1 cellular context compared by ENCODE assay signal in the genomic region with DNA sequence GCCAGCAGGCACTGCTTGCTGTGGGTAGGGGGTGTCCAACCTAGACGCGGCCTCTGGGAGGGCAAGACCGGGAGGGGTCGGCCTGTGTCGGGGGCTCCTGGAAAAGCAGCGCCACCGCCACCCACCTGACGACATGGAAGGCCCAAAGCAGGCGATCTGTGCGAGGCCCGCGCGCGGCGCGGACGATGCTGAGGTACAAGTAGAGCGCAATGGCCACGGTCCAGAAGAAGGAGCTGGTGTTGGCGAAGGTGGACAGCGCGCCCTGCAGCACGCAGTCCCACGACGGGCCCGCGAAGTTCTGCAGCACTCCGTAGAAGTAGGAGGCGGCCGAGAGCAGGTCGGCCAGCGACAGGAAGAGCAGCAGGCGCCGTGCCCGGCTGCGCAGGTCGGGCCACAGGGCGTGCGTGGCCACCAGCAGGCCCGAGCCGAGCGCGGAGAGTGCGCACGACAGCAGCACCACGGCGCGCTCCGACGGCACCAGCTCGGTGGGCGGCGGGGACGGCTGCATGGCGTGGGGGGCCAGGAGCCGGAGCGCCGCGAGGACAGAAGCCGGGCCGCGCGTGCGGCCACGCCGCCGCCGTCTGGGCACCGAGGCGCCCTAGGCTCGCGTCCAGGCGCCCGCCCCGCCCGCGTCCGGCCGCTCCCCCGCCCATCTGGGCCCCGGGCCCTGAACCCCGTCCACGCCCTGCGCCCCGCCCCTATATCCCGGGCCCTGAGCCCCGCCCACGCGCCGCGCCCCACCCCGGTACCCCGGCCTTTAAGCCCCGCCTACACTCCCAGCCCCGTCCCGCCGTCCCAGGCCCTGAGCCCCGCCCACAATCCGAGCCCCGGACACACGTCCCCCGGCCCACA.
TF ChIP-seq lines count a peak whose summit lies in the region.

A gene with protein sequence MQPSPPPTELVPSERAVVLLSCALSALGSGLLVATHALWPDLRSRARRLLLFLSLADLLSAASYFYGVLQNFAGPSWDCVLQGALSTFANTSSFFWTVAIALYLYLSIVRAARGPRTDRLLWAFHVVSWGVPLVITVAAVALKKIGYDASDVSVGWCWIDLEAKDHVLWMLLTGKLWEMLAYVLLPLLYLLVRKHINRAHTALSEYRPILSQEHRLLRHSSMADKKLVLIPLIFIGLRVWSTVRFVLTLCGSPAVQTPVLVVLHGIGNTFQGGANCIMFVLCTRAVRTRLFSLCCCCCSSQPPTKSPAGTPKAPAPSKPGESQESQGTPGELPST (minus strand): TSS at position 583 of the 852 bp plus-strand sequence. CDS start 75 bp downstream, at position 508.

TF ChIP-seq in GM12878, 131 proteins besides CTCF, POLR2A, EP300 and RAD21 (continued from another document and continues in another):
- TF ChIP-seq TCF3 (IDR thresholded peaks at IDR 0.05; ENCODE audit: borderline replicate concordance, insufficient read depth, low read depth, low read length) (0 out of 2 replicates have a peak, but pooled peaks have one; percentile 32), HDGF (IDR thresholded peaks at IDR 0.05) (no peak), SRF (IDR thresholded peaks at IDR 0.05; ENCODE audit: low read depth in 2 of 2, low read length in 2 of 2) (no peak), MTA3 (IDR thresholded peaks at IDR 0.05; ENCODE audit: borderline replicate concordance, low read length) (no peak), CBFB (IDR thresholded peaks at IDR 0.05; ENCODE audit: low read depth) (no peak), SPI1 (IDR thresholded peaks at IDR 0.05; ENCODE audit: borderline replicate concordance, insufficient read depth, low read depth, low read length) (no peak), BACH1 (IDR thresholded peaks at IDR 0.05; ENCODE audit: borderline replicate concordance) (peak; percentile 67), SMAD1 (IDR thresholded peaks at IDR 0.05; ENCODE audit: low read depth, partially characterized antibody) (no peak), HDAC6 (IDR thresholded peaks at IDR 0.05; ENCODE audit: unreplicated experiment) (peak; percentile 88), LARP7 (IDR thresholded peaks at IDR 0.05) (peak; percentile 97), ESRRA (IDR thresholded peaks at IDR 0.05; ENCODE audit: low read length) (no peak), BMI1 (IDR thresholded peaks at IDR 0.05; ENCODE audit: borderline replicate concordance) (no peak), KLF5 (IDR thresholded peaks at IDR 0.05; ENCODE audit: partially characterized antibody) (peak; percentile 42), MXI1 (IDR thresholded peaks at IDR 0.05; ENCODE audit: low read depth, low read length) (no peak; the same call in 1 of the 2 replicates), RBBP5 (conservative IDR thresholded peaks at IDR 0.05) (no peak), SIX5 (IDR thresholded peaks at IDR 0.05; ENCODE audit: low read depth, low read length, severe bottlenecking) (no peak), RCOR1 (conservative IDR thresholded peaks at IDR 0.05; ENCODE audit: low read depth, low read length) (no peak), SMARCA5 (IDR thresholded peaks at IDR 0.05) (peak; percentile 93), ASH2L (IDR thresholded peaks at IDR 0.05; ENCODE audit: borderline replicate concordance, low read depth) (no peak), MYC (IDR thresholded peaks at IDR 0.05; ENCODE audit: insufficient read depth, insufficient read length, insufficient replicate concordance, low read length, severe bottlenecking) (no peak), POU2F2 (IDR thresholded peaks at IDR 0.05; ENCODE audit: borderline replicate concordance, low read depth, low read length) (no peak), RFX5 (IDR thresholded peaks at IDR 0.05; ENCODE audit: low read depth, low read length) (no peak), FOS (IDR thresholded peaks at IDR 0.05; ENCODE audit: borderline replicate concordance, extremely low read depth, insufficient read length) (no peak), MTA2 (IDR thresholded peaks at IDR 0.05; ENCODE audit: low read depth) (no peak), DPF2 (IDR thresholded peaks at IDR 0.05) (peak; percentile 86)
- TF ChIP-seq, protein P1, sequence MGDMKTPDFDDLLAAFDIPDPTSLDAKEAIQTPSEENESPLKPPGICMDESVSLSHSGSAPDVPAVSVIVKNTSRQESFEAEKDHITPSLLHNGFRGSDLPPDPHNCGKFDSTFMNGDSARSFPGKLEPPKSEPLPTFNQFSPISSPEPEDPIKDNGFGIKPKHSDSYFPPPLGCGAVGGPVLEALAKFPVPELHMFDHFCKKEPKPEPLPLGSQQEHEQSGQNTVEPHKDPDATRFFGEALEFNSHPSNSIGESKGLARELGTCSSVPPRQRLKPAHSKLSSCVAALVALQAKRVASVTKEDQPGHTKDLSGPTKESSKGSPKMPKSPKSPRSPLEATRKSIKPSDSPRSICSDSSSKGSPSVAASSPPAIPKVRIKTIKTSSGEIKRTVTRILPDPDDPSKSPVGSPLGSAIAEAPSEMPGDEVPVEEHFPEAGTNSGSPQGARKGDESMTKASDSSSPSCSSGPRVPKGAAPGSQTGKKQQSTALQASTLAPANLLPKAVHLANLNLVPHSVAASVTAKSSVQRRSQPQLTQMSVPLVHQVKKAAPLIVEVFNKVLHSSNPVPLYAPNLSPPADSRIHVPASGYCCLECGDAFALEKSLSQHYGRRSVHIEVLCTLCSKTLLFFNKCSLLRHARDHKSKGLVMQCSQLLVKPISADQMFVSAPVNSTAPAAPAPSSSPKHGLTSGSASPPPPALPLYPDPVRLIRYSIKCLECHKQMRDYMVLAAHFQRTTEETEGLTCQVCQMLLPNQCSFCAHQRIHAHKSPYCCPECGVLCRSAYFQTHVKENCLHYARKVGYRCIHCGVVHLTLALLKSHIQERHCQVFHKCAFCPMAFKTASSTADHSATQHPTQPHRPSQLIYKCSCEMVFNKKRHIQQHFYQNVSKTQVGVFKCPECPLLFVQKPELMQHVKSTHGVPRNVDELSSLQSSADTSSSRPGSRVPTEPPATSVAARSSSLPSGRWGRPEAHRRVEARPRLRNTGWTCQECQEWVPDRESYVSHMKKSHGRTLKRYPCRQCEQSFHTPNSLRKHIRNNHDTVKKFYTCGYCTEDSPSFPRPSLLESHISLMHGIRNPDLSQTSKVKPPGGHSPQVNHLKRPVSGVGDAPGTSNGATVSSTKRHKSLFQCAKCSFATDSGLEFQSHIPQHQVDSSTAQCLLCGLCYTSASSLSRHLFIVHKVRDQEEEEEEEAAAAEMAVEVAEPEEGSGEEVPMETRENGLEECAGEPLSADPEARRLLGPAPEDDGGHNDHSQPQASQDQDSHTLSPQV (IDR thresholded peaks at IDR 0.05), result no peak
- TF ChIP-seq, protein P2, sequence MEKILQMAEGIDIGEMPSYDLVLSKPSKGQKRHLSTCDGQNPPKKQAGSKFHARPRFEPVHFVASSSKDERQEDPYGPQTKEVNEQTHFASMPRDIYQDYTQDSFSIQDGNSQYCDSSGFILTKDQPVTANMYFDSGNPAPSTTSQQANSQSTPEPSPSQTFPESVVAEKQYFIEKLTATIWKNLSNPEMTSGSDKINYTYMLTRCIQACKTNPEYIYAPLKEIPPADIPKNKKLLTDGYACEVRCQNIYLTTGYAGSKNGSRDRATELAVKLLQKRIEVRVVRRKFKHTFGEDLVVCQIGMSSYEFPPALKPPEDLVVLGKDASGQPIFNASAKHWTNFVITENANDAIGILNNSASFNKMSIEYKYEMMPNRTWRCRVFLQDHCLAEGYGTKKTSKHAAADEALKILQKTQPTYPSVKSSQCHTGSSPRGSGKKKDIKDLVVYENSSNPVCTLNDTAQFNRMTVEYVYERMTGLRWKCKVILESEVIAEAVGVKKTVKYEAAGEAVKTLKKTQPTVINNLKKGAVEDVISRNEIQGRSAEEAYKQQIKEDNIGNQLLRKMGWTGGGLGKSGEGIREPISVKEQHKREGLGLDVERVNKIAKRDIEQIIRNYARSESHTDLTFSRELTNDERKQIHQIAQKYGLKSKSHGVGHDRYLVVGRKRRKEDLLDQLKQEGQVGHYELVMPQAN (conservative IDR thresholded peaks at IDR 0.05), result peak; percentile 81
- TF ChIP-seq, protein P3, sequence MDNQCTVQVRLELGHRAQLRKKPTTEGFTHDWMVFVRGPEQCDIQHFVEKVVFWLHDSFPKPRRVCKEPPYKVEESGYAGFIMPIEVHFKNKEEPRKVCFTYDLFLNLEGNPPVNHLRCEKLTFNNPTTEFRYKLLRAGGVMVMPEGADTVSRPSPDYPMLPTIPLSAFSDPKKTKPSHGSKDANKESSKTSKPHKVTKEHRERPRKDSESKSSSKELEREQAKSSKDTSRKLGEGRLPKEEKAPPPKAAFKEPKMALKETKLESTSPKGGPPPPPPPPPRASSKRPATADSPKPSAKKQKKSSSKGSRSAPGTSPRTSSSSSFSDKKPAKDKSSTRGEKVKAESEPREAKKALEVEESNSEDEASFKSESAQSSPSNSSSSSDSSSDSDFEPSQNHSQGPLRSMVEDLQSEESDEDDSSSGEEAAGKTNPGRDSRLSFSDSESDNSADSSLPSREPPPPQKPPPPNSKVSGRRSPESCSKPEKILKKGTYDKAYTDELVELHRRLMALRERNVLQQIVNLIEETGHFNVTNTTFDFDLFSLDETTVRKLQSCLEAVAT (IDR thresholded peaks at IDR 0.05), result 0 out of 2 replicates have a peak, but pooled peaks have one; percentile 5
- TF ChIP-seq, protein P4, sequence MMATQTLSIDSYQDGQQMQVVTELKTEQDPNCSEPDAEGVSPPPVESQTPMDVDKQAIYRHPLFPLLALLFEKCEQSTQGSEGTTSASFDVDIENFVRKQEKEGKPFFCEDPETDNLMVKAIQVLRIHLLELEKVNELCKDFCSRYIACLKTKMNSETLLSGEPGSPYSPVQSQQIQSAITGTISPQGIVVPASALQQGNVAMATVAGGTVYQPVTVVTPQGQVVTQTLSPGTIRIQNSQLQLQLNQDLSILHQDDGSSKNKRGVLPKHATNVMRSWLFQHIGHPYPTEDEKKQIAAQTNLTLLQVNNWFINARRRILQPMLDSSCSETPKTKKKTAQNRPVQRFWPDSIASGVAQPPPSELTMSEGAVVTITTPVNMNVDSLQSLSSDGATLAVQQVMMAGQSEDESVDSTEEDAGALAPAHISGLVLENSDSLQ (IDR thresholded peaks at IDR 0.05), result 0 out of 2 replicates have a peak, but pooled peaks have one; percentile 13
- TF ChIP-seq, protein P5, sequence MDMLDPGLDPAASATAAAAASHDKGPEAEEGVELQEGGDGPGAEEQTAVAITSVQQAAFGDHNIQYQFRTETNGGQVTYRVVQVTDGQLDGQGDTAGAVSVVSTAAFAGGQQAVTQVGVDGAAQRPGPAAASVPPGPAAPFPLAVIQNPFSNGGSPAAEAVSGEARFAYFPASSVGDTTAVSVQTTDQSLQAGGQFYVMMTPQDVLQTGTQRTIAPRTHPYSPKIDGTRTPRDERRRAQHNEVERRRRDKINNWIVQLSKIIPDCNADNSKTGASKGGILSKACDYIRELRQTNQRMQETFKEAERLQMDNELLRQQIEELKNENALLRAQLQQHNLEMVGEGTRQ (IDR thresholded peaks at IDR 0.05; ENCODE audit: borderline replicate concordance, low read depth, low read length), result no peak
- TF ChIP-seq, protein P6, sequence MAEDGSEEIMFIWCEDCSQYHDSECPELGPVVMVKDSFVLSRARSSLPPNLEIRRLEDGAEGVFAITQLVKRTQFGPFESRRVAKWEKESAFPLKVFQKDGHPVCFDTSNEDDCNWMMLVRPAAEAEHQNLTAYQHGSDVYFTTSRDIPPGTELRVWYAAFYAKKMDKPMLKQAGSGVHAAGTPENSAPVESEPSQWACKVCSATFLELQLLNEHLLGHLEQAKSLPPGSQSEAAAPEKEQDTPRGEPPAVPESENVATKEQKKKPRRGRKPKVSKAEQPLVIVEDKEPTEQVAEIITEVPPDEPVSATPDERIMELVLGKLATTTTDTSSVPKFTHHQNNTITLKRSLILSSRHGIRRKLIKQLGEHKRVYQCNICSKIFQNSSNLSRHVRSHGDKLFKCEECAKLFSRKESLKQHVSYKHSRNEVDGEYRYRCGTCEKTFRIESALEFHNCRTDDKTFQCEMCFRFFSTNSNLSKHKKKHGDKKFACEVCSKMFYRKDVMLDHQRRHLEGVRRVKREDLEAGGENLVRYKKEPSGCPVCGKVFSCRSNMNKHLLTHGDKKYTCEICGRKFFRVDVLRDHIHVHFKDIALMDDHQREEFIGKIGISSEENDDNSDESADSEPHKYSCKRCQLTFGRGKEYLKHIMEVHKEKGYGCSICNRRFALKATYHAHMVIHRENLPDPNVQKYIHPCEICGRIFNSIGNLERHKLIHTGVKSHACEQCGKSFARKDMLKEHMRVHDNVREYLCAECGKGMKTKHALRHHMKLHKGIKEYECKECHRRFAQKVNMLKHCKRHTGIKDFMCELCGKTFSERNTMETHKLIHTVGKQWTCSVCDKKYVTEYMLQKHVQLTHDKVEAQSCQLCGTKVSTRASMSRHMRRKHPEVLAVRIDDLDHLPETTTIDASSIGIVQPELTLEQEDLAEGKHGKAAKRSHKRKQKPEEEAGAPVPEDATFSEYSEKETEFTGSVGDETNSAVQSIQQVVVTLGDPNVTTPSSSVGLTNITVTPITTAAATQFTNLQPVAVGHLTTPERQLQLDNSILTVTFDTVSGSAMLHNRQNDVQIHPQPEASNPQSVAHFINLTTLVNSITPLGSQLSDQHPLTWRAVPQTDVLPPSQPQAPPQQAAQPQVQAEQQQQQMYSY (CRISPR knock-in tag; IDR thresholded peaks at IDR 0.05), result no peak
- TF ChIP-seq, protein P7, sequence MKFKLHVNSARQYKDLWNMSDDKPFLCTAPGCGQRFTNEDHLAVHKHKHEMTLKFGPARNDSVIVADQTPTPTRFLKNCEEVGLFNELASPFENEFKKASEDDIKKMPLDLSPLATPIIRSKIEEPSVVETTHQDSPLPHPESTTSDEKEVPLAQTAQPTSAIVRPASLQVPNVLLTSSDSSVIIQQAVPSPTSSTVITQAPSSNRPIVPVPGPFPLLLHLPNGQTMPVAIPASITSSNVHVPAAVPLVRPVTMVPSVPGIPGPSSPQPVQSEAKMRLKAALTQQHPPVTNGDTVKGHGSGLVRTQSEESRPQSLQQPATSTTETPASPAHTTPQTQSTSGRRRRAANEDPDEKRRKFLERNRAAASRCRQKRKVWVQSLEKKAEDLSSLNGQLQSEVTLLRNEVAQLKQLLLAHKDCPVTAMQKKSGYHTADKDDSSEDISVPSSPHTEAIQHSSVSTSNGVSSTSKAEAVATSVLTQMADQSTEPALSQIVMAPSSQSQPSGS (IDR thresholded peaks at IDR 0.05; ENCODE audit: low read length), result no peak
- TF ChIP-seq, protein P8, sequence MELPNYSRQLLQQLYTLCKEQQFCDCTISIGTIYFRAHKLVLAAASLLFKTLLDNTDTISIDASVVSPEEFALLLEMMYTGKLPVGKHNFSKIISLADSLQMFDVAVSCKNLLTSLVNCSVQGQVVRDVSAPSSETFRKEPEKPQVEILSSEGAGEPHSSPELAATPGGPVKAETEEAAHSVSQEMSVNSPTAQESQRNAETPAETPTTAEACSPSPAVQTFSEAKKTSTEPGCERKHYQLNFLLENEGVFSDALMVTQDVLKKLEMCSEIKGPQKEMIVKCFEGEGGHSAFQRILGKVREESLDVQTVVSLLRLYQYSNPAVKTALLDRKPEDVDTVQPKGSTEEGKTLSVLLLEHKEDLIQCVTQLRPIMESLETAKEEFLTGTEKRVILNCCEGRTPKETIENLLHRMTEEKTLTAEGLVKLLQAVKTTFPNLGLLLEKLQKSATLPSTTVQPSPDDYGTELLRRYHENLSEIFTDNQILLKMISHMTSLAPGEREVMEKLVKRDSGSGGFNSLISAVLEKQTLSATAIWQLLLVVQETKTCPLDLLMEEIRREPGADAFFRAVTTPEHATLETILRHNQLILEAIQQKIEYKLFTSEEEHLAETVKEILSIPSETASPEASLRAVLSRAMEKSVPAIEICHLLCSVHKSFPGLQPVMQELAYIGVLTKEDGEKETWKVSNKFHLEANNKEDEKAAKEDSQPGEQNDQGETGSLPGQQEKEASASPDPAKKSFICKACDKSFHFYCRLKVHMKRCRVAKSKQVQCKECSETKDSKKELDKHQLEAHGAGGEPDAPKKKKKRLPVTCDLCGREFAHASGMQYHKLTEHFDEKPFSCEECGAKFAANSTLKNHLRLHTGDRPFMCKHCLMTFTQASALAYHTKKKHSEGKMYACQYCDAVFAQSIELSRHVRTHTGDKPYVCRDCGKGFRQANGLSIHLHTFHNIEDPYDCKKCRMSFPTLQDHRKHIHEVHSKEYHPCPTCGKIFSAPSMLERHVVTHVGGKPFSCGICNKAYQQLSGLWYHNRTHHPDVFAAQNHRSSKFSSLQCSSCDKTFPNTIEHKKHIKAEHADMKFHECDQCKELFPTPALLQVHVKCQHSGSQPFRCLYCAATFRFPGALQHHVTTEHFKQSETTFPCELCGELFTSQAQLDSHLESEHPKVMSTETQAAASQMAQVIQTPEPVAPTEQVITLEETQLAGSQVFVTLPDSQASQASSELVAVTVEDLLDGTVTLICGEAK (IDR thresholded peaks at IDR 0.05; ENCODE audit: borderline replicate concordance), result no peak
